In the genomic region with DNA sequence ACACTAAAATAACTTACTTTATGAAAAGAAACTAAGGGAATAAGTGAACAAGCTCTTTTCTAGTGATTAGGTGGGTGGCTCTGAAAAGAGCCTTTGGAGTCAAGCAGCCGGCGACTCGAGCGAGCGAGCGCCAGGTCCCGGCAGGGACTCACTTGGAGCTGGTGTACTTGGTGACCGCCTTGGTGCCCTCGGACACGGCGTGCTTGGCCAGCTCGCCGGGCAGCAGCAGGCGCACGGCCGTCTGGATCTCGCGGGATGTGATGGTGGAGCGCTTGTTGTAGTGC, we compare ENCODE assay signal across 2 cellular contexts.
A peak's percentile ranks its signal among the peaks of the same experiment; 100 is the strongest.
TF ChIP-seq lines count a peak whose summit lies in the region.

No MANE protein-coding gene starts in this region.

TF ChIP-seq in SK-N-SH treated with all-trans-retinoic acid at 6 μM for 48 hours, 23 proteins besides CTCF, POLR2A, EP300 and RAD21:
- 0 out of 2 replicates have a peak, but pooled peaks have one; percentile 49 for TF ChIP-seq ZC3H10 (CRISPR knock-in tag; IDR thresholded peaks at IDR 0.05)

TF ChIP-seq in HepG2, 621 proteins besides CTCF, POLR2A, EP300 and RAD21 (continues in another document):
- TF ChIP-seq, protein P1, sequence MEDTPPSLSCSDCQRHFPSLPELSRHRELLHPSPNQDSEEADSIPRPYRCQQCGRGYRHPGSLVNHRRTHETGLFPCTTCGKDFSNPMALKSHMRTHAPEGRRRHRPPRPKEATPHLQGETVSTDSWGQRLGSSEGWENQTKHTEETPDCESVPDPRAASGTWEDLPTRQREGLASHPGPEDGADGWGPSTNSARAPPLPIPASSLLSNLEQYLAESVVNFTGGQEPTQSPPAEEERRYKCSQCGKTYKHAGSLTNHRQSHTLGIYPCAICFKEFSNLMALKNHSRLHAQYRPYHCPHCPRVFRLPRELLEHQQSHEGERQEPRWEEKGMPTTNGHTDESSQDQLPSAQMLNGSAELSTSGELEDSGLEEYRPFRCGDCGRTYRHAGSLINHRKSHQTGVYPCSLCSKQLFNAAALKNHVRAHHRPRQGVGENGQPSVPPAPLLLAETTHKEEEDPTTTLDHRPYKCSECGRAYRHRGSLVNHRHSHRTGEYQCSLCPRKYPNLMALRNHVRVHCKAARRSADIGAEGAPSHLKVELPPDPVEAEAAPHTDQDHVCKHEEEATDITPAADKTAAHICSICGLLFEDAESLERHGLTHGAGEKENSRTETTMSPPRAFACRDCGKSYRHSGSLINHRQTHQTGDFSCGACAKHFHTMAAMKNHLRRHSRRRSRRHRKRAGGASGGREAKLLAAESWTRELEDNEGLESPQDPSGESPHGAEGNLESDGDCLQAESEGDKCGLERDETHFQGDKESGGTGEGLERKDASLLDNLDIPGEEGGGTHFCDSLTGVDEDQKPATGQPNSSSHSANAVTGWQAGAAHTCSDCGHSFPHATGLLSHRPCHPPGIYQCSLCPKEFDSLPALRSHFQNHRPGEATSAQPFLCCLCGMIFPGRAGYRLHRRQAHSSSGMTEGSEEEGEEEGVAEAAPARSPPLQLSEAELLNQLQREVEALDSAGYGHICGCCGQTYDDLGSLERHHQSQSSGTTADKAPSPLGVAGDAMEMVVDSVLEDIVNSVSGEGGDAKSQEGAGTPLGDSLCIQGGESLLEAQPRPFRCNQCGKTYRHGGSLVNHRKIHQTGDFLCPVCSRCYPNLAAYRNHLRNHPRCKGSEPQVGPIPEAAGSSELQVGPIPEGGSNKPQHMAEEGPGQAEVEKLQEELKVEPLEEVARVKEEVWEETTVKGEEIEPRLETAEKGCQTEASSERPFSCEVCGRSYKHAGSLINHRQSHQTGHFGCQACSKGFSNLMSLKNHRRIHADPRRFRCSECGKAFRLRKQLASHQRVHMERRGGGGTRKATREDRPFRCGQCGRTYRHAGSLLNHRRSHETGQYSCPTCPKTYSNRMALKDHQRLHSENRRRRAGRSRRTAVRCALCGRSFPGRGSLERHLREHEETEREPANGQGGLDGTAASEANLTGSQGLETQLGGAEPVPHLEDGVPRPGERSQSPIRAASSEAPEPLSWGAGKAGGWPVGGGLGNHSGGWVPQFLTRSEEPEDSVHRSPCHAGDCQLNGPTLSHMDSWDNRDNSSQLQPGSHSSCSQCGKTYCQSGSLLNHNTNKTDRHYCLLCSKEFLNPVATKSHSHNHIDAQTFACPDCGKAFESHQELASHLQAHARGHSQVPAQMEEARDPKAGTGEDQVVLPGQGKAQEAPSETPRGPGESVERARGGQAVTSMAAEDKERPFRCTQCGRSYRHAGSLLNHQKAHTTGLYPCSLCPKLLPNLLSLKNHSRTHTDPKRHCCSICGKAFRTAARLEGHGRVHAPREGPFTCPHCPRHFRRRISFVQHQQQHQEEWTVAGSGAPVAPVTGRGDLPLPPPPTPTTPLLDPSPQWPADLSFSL (CRISPR knock-in tag; IDR thresholded peaks at IDR 0.05): 0 out of 2 replicates have a peak, but pooled peaks have one; percentile 28
- TF ChIP-seq SMAD1 (CRISPR knock-in tag; IDR thresholded peaks at IDR 0.05; ENCODE audit: borderline replicate concordance, low read depth) (peak; percentile 78; the same call in 1 of the 2 replicates), POLR2AphosphoS5 (IDR thresholded peaks at IDR 0.05; ENCODE audit: low read depth, low read length) (peak; percentile 69), ZNF800 (CRISPR knock-in tag; IDR thresholded peaks at IDR 0.05) (peak; percentile 64; the same call in 1 of the 2 replicates), HNRNPLL (IDR thresholded peaks at IDR 0.05; ENCODE audit: low read depth, low read length, poor library complexity, severe bottlenecking) (peak; percentile 59), RXRA (CRISPR knock-in tag; IDR thresholded peaks at IDR 0.05) (peak; percentile 31; the same call in 1 of the 2 replicates), ZNF770 (CRISPR knock-in tag; IDR thresholded peaks at IDR 0.05) (0 out of 2 replicates have a peak, but pooled peaks have one; percentile 8), ZNF567 (CRISPR knock-in tag; IDR thresholded peaks at IDR 0.05; ENCODE audit: borderline replicate concordance) (0 out of 2 replicates have a peak, but pooled peaks have one; percentile 7), HDAC1 (CRISPR knock-in tag; IDR thresholded peaks at IDR 0.05) (peak; percentile 42), YEATS4 (CRISPR knock-in tag; IDR thresholded peaks at IDR 0.05; ENCODE audit: borderline replicate concordance) (peak; percentile 48), ZNF704 (CRISPR knock-in tag; IDR thresholded peaks at IDR 0.05; ENCODE audit: borderline replicate concordance) (0 out of 2 replicates have a peak, but pooled peaks have one; percentile 37), GABPB1 (CRISPR knock-in tag; IDR thresholded peaks at IDR 0.05) (peak; percentile 25; the same call in 1 of the 2 replicates), NFKB2 (CRISPR knock-in tag; IDR thresholded peaks at IDR 0.05; ENCODE audit: borderline replicate concordance) (peak; percentile 46; the same call in 1 of the 2 replicates), KAT8 (CRISPR knock-in tag; IDR thresholded peaks at IDR 0.05) (0 out of 2 replicates have a peak, but pooled peaks have one; percentile 13), NR2C2 (CRISPR knock-in tag; IDR thresholded peaks at IDR 0.05; ENCODE audit: borderline replicate concordance) (0 out of 2 replicates have a peak, but pooled peaks have one; percentile 1), AGO2 (optimal IDR thresholded peaks at IDR 0.05; ENCODE audit: low read depth, low read length) (peak; percentile 79), EED (CRISPR knock-in tag; IDR thresholded peaks at IDR 0.05) (0 out of 2 replicates have a peak, but pooled peaks have one; percentile 50), RBFOX2 (IDR thresholded peaks at IDR 0.05; ENCODE audit: low read depth, low read length) (peak; percentile 86), FOXO4 (CRISPR knock-in tag; conservative IDR thresholded peaks at IDR 0.05) (0 out of 2 replicates have a peak, but pooled peaks have one; percentile 9), SRY (CRISPR knock-in tag; IDR thresholded peaks at IDR 0.05) (0 out of 2 replicates have a peak, but pooled peaks have one; percentile 34), ZC3H13 (CRISPR knock-in tag; IDR thresholded peaks at IDR 0.05) (0 out of 2 replicates have a peak, but pooled peaks have one; percentile 18), KLF12 (CRISPR knock-in tag; IDR thresholded peaks at IDR 0.05; ENCODE audit: borderline replicate concordance) (0 out of 2 replicates have a peak, but pooled peaks have one; percentile 28)
- TF ChIP-seq, protein P2, sequence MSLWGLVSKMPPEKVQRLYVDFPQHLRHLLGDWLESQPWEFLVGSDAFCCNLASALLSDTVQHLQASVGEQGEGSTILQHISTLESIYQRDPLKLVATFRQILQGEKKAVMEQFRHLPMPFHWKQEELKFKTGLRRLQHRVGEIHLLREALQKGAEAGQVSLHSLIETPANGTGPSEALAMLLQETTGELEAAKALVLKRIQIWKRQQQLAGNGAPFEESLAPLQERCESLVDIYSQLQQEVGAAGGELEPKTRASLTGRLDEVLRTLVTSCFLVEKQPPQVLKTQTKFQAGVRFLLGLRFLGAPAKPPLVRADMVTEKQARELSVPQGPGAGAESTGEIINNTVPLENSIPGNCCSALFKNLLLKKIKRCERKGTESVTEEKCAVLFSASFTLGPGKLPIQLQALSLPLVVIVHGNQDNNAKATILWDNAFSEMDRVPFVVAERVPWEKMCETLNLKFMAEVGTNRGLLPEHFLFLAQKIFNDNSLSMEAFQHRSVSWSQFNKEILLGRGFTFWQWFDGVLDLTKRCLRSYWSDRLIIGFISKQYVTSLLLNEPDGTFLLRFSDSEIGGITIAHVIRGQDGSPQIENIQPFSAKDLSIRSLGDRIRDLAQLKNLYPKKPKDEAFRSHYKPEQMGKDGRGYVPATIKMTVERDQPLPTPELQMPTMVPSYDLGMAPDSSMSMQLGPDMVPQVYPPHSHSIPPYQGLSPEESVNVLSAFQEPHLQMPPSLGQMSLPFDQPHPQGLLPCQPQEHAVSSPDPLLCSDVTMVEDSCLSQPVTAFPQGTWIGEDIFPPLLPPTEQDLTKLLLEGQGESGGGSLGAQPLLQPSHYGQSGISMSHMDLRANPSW (CRISPR knock-in tag; IDR thresholded peaks at IDR 0.05; ENCODE audit: borderline replicate concordance): 0 out of 2 replicates have a peak, but pooled peaks have one; percentile 43
- TF ChIP-seq, protein P3, sequence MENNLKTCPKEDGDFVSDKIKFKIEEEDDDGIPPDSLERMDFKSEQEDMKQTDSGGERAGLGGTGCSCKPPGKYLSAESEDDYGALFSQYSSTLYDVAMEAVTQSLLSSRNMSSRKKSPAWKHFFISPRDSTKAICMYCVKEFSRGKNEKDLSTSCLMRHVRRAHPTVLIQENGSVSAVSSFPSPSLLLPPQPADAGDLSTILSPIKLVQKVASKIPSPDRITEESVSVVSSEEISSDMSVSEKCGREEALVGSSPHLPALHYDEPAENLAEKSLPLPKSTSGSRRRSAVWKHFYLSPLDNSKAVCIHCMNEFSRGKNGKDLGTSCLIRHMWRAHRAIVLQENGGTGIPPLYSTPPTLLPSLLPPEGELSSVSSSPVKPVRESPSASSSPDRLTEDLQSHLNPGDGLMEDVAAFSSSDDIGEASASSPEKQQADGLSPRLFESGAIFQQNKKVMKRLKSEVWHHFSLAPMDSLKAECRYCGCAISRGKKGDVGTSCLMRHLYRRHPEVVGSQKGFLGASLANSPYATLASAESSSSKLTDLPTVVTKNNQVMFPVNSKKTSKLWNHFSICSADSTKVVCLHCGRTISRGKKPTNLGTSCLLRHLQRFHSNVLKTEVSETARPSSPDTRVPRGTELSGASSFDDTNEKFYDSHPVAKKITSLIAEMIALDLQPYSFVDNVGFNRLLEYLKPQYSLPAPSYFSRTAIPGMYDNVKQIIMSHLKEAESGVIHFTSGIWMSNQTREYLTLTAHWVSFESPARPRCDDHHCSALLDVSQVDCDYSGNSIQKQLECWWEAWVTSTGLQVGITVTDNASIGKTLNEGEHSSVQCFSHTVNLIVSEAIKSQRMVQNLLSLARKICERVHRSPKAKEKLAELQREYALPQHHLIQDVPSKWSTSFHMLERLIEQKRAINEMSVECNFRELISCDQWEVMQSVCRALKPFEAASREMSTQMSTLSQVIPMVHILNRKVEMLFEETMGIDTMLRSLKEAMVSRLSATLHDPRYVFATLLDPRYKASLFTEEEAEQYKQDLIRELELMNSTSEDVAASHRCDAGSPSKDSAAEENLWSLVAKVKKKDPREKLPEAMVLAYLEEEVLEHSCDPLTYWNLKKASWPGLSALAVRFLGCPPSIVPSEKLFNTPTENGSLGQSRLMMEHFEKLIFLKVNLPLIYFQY (CRISPR knock-in tag; IDR thresholded peaks at IDR 0.05; ENCODE audit: borderline replicate concordance): 0 out of 2 replicates have a peak, but pooled peaks have one; percentile 5
- TF ChIP-seq, protein P4, sequence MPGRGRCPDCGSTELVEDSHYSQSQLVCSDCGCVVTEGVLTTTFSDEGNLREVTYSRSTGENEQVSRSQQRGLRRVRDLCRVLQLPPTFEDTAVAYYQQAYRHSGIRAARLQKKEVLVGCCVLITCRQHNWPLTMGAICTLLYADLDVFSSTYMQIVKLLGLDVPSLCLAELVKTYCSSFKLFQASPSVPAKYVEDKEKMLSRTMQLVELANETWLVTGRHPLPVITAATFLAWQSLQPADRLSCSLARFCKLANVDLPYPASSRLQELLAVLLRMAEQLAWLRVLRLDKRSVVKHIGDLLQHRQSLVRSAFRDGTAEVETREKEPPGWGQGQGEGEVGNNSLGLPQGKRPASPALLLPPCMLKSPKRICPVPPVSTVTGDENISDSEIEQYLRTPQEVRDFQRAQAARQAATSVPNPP (CRISPR knock-in tag; IDR thresholded peaks at IDR 0.05): 0 out of 2 replicates have a peak, but pooled peaks have one; percentile 40
